ENCODE assay signal across 17 cellular contexts in the genomic region with DNA sequence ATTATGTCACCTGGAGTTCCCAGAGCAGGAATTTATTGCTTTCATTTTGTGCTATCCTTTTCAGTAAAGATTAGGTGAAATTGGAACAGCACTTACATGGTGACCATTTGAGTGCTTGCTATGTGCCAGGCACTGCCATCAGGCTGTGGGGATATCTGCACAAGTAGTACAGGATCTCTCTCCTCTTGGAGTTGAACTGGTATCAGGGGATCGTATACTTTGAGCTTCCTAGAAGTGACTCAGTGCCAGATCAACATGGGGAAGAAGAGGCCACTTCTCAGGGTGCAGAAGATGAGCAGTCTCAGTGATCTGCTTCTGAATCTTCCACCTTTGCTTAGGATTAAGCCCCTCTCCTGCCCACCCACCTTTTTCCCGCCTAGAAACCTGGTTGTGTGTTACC.
"Had no signal": no experiment of that assay in that cellular context is flagged by ENCODE, and none has a peak within 500 bp of the region (broad histone marks: within the 10 kb centered on the region; RNA-seq: fewer than 3 reads in every experiment).

No MANE protein-coding gene starts in this region.

- ATAC-seq: activated CD8-positive, alpha-beta T cell treated with anti-CD3 and anti-CD28 coated beads for 36 hours; psoas muscle; right lobe of liver; stimulated activated naive B cell treated with anti-CD40 and anti-IgM and Interleukin-4, amounts not matched to agents 10 μg/mL and 1 μg/mL and 100 μg/mL, for 72 hours had no signal

- H3K9me3 Mint-ChIP-seq: activated CD8-positive, alpha-beta T cell treated with anti-CD3 and anti-CD28 coated beads for 36 hours; stimulated activated naive B cell treated with anti-CD40 and anti-IgM and Interleukin-4, amounts not matched to agents 10 μg/mL and 1 μg/mL and 100 μg/mL, for 72 hours had no signal

- DNase-seq: activated CD8-positive, alpha-beta T cell treated with anti-CD3 and anti-CD28 coated beads for 36 hours; amygdala; caudate nucleus; erythroblast; foreskin melanocyte; glutamatergic neuron; hypothalamus; islet precursor cell; midbrain; psoas muscle; right lobe of liver; spleen; stimulated activated CD4-positive, alpha-beta T cell treated with anti-CD3 and anti-CD28 coated beads, Interleukin-4, amount 100 ng/mL, for 4 hours; stimulated activated naive B cell treated with anti-CD40 and anti-IgM and Interleukin-4, amounts not matched to agents 10 μg/mL and 1 μg/mL and 100 μg/mL, for 72 hours; SW 1271; T-helper 2 cell had no signal

- H3K27ac Mint-ChIP-seq: activated CD8-positive, alpha-beta T cell treated with anti-CD3 and anti-CD28 coated beads for 36 hours; stimulated activated naive B cell treated with anti-CD40 and anti-IgM and Interleukin-4, amounts not matched to agents 10 μg/mL and 1 μg/mL and 100 μg/mL, for 72 hours had no signal

- H3K27me3 Mint-ChIP-seq: activated CD8-positive, alpha-beta T cell treated with anti-CD3 and anti-CD28 coated beads for 36 hours; activated naive CD8-positive, alpha-beta T cell; stimulated activated naive B cell treated with anti-CD40 and anti-IgM and Interleukin-4, amounts not matched to agents 10 μg/mL and 1 μg/mL and 100 μg/mL, for 72 hours had no signal

- H3K4me3 Mint-ChIP-seq: activated CD8-positive, alpha-beta T cell treated with anti-CD3 and anti-CD28 coated beads for 36 hours; activated naive CD8-positive, alpha-beta T cell; stimulated activated naive B cell treated with anti-CD40 and anti-IgM and Interleukin-4, amounts not matched to agents 10 μg/mL and 1 μg/mL and 100 μg/mL, for 72 hours had no signal
